9 cellular contexts compared by ENCODE assay signal in the genomic region with DNA sequence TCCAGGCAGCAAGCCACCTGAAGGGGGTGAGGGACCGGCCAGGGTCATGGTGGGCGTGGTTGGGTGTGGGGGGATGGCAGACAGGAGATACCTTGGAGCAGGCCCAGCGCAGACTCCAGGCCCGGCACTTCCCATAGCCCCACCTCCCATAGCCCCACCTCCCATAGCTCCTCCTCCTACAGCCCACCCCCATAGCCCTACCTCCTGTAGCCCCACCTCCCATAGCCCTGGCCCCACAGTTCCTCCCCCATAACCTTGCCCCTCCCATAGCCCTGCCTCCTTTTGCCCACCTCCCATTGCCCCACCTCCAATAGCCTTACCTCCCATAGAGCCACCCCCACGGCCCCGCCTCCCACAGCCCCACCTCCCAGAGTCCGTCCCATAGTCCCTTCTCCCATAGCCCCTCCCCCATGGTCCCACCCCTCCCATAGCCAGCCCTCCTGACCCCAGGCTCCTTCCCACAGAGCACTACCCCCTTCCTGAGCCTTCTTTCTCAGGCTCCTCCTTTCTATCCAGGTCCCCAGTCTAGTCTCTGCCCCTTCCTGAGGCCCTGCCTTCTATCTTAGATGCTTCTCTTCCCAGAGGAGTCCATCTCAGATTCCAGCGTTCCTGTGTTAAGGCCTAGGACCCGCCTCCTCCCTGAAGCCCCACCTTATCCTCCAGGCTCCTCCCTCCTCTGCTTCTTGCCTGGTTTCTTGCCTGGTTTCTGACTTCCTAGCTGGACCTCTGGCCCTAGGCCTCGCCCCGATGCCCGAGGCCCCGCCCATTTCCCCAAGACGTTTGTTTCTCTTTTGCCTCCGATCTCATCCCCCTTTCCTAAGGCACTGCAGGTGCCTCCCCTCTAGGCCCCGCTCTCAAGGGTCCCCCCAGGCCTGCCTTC. TPM values are rescaled to one million over a fixed set of nuclear protein-coding genes. Genes with fewer than 3 reads are reported as not detected.
DNase-seq lines count a peak whose midpoint lies in the region; ATAC-seq, FAIRE-seq and TF ChIP-seq lines count a peak whose summit lies in the region.
"Had no signal": no experiment of that assay in that cellular context is flagged by ENCODE, and none has a peak within 500 bp of the region (broad histone marks: within the 10 kb centered on the region; RNA-seq: fewer than 3 reads in every experiment).

No MANE protein-coding gene starts in this region.

- no peak for TF ChIP-seq CTCF in A673 (conservative IDR thresholded peaks at IDR 0.05; ENCODE audit: low read depth, low read length)
- TF ChIP-seq CTCF in GM13977 (IDR thresholded peaks at IDR 0.05; ENCODE audit: extremely low read depth, insufficient read depth, missing control alignments), result no peak
- no peak for TF ChIP-seq CTCF in endothelial cell of umbilical vein (IDR thresholded peaks at IDR 0.05; ENCODE audit: extremely low read depth in 1 of 2, insufficient read depth in 1 of 2, low read depth in 1 of 2, low read length in 2 of 2)
- TF ChIP-seq CTCF in osteocyte (IDR thresholded peaks at IDR 0.05), result no peak

- peak; percentile 87 for DNase-seq in A673 (ENCODE audit: low spot score)
- DNase-seq in GM13977 (ENCODE audit: low spot score), result peak; percentile 67
- peak; percentile 47 for DNase-seq in RKO (ENCODE audit: low spot score)
- peak; percentile 22 for DNase-seq in endothelial cell of umbilical vein (ENCODE audit: low read depth, low spot score)
- DNase-seq in natural killer cell treated with Interleukin-12 subunit alpha and Interleukin-12 subunit beta and Interleukin-15 and Interleukin-18, amount 100 ng/mL, for 72 hours (ENCODE audit: low spot score), result no peak
- no peak for DNase-seq in Kasumi-1 (lab: John Stamatoyannopoulos, UW)
- DNase-seq in COR-L47 (lab: John Stamatoyannopoulos, UW), result no peak
- no peak for DNase-seq in osteocyte (ENCODE audit: extremely low spot score, unreplicated experiment)

- H3K27ac ChIP-seq in A673 (ENCODE audit: low read depth, low read length, poor library complexity, severe bottlenecking) (peak overlapping the region; percentile 15), endothelial cell of umbilical vein (ENCODE audit: insufficient read depth, low read depth, low read length) (no peak overlapping the region)
- H3K27ac ChIP-seq: dorsolateral prefrontal cortex had no signal

- dilution Hi-C loops in endothelial cell of umbilical vein (cut with MboI; ENCODE audit: extremely low pct_ligation_motif_present, low sequenced_read_pairs), result no loop called here

- no peak for TF ChIP-seq POLR2A in endothelial cell of umbilical vein (IDR thresholded peaks at IDR 0.05; ENCODE audit: low read depth, low read length)

- intact Hi-C loops in A673 (cut with micrococcal nuclease; ENCODE audit: unreplicated experiment), result no loop called here
- intact Hi-C loops in endothelial cell of umbilical vein (cut with micrococcal nuclease), result no loop called here

- no TSS peak for BruUV-seq in A673 (replicated peaks; lab: Mats Ljungman, UMichigan)
- no TSS peak for BruUV-seq in endothelial cell of umbilical vein (replicated peaks; lab: Mats Ljungman, UMichigan)

- H3K4me3 ChIP-seq in A673 (ENCODE audit: low read depth, low read length, poor library complexity, severe bottlenecking), result no peak overlapping the region
- no peak overlapping the region for H3K4me3 ChIP-seq in endothelial cell of umbilical vein (replicated peaks in 1 of 3; ENCODE audit: insufficient read depth in 1 of 3, low read depth in 1 of 3, low read length in 3 of 3)
- H3K4me3 ChIP-seq: dorsolateral prefrontal cortex had no signal

- H3K79me2 ChIP-seq in endothelial cell of umbilical vein (ENCODE audit: control insufficient read depth, insufficient read depth, low read length), result no peaks in the 10 kb centered on the region

- no peak overlapping the region for H3K4me2 ChIP-seq in endothelial cell of umbilical vein (ENCODE audit: insufficient read depth, low read length)

- H3K27me3 ChIP-seq in A673 (replicated peaks; ENCODE audit: insufficient read depth, low read depth, low read length, poor library complexity) (no peaks in the 10 kb centered on the region), endothelial cell of umbilical vein (ENCODE audit: control insufficient read depth in 2 of 2, insufficient read depth in 2 of 2, low read length in 2 of 2) (no peaks in the 10 kb centered on the region)
- H3K27me3 ChIP-seq: dorsolateral prefrontal cortex had no signal

- H3K4me1 ChIP-seq in A673 (ENCODE audit: insufficient read depth, low read length, poor library complexity, severe bottlenecking) (peaks cover 9% of the 10 kb centered on the region), endothelial cell of umbilical vein (ENCODE audit: control insufficient read depth, extremely low read depth, insufficient read depth, low read length) (no peaks in the 10 kb centered on the region)

- H3K9ac ChIP-seq in endothelial cell of umbilical vein (replicated peaks; ENCODE audit: extremely low read depth, insufficient read depth, low read length), result no peak overlapping the region

- H3K9me3 ChIP-seq in A673 (ENCODE audit: low read depth, low read length, poor library complexity, severe bottlenecking), result no peaks in the 10 kb centered on the region
- no peaks in the 10 kb centered on the region for H3K9me3 ChIP-seq in endothelial cell of umbilical vein (replicated peaks; ENCODE audit: control insufficient read depth, insufficient read depth, low read length)

- H3K27me3 Mint-ChIP-seq in natural killer cell treated with Interleukin-12 subunit alpha and Interleukin-12 subunit beta and Interleukin-15 and Interleukin-18, amount 100 ng/mL, for 72 hours, result peaks cover 1 to 7% of the 10 kb centered on the region in 2 donors
- no peaks in the 10 kb centered on the region for H3K27me3 Mint-ChIP-seq in osteocyte (ENCODE audit: unreplicated experiment)

- H3K4me3 Mint-ChIP-seq in natural killer cell treated with Interleukin-12 subunit alpha and Interleukin-12 subunit beta and Interleukin-15 and Interleukin-18, amount 100 ng/mL, for 72 hours, result peak overlapping the region; percentile 46
- H3K4me3 Mint-ChIP-seq in osteocyte (ENCODE audit: unreplicated experiment), result no peak overlapping the region

- in situ Hi-C loops in GM13977 (cut with MboI; ENCODE audit: low pct_unique_long_range_greater_than_20kb, low sequenced_read_pairs, unreplicated experiment), result no loop called here

- no peaks in the 10 kb centered on the region for H3K36me3 Mint-ChIP-seq in natural killer cell treated with Interleukin-12 subunit alpha and Interleukin-12 subunit beta and Interleukin-15 and Interleukin-18, amount 100 ng/mL, for 72 hours
- no peaks in the 10 kb centered on the region for H3K36me3 Mint-ChIP-seq in osteocyte (ENCODE audit: unreplicated experiment)

- FAIRE-seq in endothelial cell of umbilical vein (lab: Jason Lieb, UNC), result peak; percentile 71

- H2AFZ ChIP-seq in endothelial cell of umbilical vein (ENCODE audit: low read depth, low read length), result peak overlapping the region; percentile 90

- no peaks in the 10 kb centered on the region for H3K9me3 Mint-ChIP-seq in natural killer cell treated with Interleukin-12 subunit alpha and Interleukin-12 subunit beta and Interleukin-15 and Interleukin-18, amount 100 ng/mL, for 72 hours
- no peaks in the 10 kb centered on the region for H3K9me3 Mint-ChIP-seq in osteocyte (ENCODE audit: unreplicated experiment)

- H3K27ac Mint-ChIP-seq in natural killer cell treated with Interleukin-12 subunit alpha and Interleukin-12 subunit beta and Interleukin-15 and Interleukin-18, amount 100 ng/mL, for 72 hours, result no peak overlapping the region
- no peak overlapping the region for H3K27ac Mint-ChIP-seq in osteocyte (ENCODE audit: unreplicated experiment)

- CTCF ChIA-PET in A673 (lab: Charles Lee) (no interaction called here), endothelial cell of umbilical vein (lab: Charles Lee) (no interaction called here)

- POLR2A ChIA-PET in A673 (lab: Charles Lee; ENCODE audit: low non-redundant PET) (no interaction called here), endothelial cell of umbilical vein (lab: Charles Lee) (no interaction called here)

- ATAC-seq in natural killer cell treated with Interleukin-12 subunit alpha and Interleukin-12 subunit beta and Interleukin-15 and Interleukin-18, amount 100 ng/mL, for 72 hours, result peak; percentile 72 to 80

- H4K20me1 ChIP-seq in endothelial cell of umbilical vein (replicated peaks; ENCODE audit: control insufficient read depth, extremely low read depth, insufficient read depth, low read length), result no peaks in the 10 kb centered on the region

- no peaks in the 10 kb centered on the region for H3K9me1 ChIP-seq in endothelial cell of umbilical vein (replicated peaks; ENCODE audit: control insufficient read depth, extremely low read depth, insufficient read depth, low read length)

- H3K36me3 ChIP-seq in A673 (ENCODE audit: insufficient read depth, low read length, poor library complexity, severe bottlenecking) (no peaks in the 10 kb centered on the region), endothelial cell of umbilical vein (ENCODE audit: control insufficient read depth in 2 of 2, extremely low read depth in 1 of 2, insufficient read depth in 2 of 2, low read length in 2 of 2) (no peaks in the 10 kb centered on the region)

- peaks cover 6 to 7% of the 10 kb centered on the region in 2 donors for H3K4me1 Mint-ChIP-seq in natural killer cell treated with Interleukin-12 subunit alpha and Interleukin-12 subunit beta and Interleukin-15 and Interleukin-18, amount 100 ng/mL, for 72 hours (ENCODE audit: low read depth in 2 of 2)
- H3K4me1 Mint-ChIP-seq in osteocyte (ENCODE audit: unreplicated experiment), result peaks cover 5% of the 10 kb centered on the region

RNA-seq across cellular contexts. Expression of gene PTPRU, which starts 46.8 kb away (rescaled TPM):
- 6.8 and 15.6 TPM in 2 replicates for total RNA-seq in A673 (2021)
- total RNA-seq in endothelial cell of umbilical vein, result 2.6 and 3.3 TPM in 2 replicates
- 0.58 and 0.72 TPM in 2 replicates for polyA plus RNA-seq in endothelial cell of umbilical vein
- polyA plus RNA-seq in endothelial cell of umbilical vein (2011; cell fraction: cytosol; rRNA removed), result 0.39 and 0.73 TPM in 2 replicates
- 0.96 and 1.1 TPM in 2 replicates for polyA plus RNA-seq in endothelial cell of umbilical vein (2011; cell fraction: nucleus; rRNA removed)
- polyA plus RNA-seq in endothelial cell of umbilical vein (2012), result 2.0 and 6.3 TPM in 2 replicates
- polyA minus RNA-seq in endothelial cell of umbilical vein, result 1.3 and 3.0 TPM in 2 replicates
- 23.8 TPM for polyA minus RNA-seq in endothelial cell of umbilical vein (2011; cell fraction: cytosol; rRNA and poly(A)+ RNA removed)
- 0.82 and 1.4 TPM in 2 replicates for polyA minus RNA-seq in endothelial cell of umbilical vein (2011; cell fraction: nucleus; rRNA and poly(A)+ RNA removed)
- total RNA-seq in natural killer cell treated with Interleukin-12 subunit alpha and Interleukin-12 subunit beta and Interleukin-15 and Interleukin-18, amount 100 ng/mL, for 72 hours, result 1 to 10 TPM; 1.3 to 1.4 TPM
- total RNA-seq in osteocyte, result 3.5 and 4.8 TPM in 2 replicates

RNA-seq across cellular contexts. Expression of gene MECR, which starts 52.4 kb away (rescaled TPM):
- total RNA-seq in A673 (2021) (39.0 and 39.3 TPM in 2 replicates), endothelial cell of umbilical vein (30.1 and 33.5 TPM in 2 replicates), osteocyte (20.5 and 22.5 TPM in 2 replicates)
- 24.6 and 30.9 TPM in 2 replicates for polyA plus RNA-seq in endothelial cell of umbilical vein
- polyA plus RNA-seq in endothelial cell of umbilical vein (2011; cell fraction: cytosol; rRNA removed), result 28.5 and 29.1 TPM in 2 replicates
- 32.9 and 36.4 TPM in 2 replicates for polyA plus RNA-seq in endothelial cell of umbilical vein (2011; cell fraction: nucleus; rRNA removed)
- 26.7 and 31.6 TPM in 2 replicates for polyA plus RNA-seq in endothelial cell of umbilical vein (2012)
- 23.8 and 26.1 TPM in 2 replicates for polyA minus RNA-seq in endothelial cell of umbilical vein
- 17.3 TPM for polyA minus RNA-seq in endothelial cell of umbilical vein (2011; cell fraction: cytosol; rRNA and poly(A)+ RNA removed)
- polyA minus RNA-seq in endothelial cell of umbilical vein (2011; cell fraction: nucleus; rRNA and poly(A)+ RNA removed), result 15.3 and 15.5 TPM in 2 replicates
- total RNA-seq in natural killer cell treated with Interleukin-12 subunit alpha and Interleukin-12 subunit beta and Interleukin-15 and Interleukin-18, amount 100 ng/mL, for 72 hours, result 10 to 100 TPM; 21.2 to 36.2 TPM

Comparison
In these comparisons a context has a peak if more than half of its experiments do, and no peak if none do; other contexts are left out.
1. DNase-seq: peak in A673 (single experiment), GM13977 (single experiment), RKO (single experiment) and endothelial cell of umbilical vein (single experiment); none in natural killer cell treated with Interleukin-12 subunit alpha and Interleukin-12 subunit beta and Interleukin-15 and Interleukin-18, amount 100 ng/mL, for 72 hours (single experiment), Kasumi-1 (0 of 2), COR-L47 (single experiment) and osteocyte (single experiment).